In genomic region chr3:42501321-42501680, GRCh38 we compare ENCODE assay signal across 8 cellular contexts. TPM values are rescaled to one million over a fixed set of nuclear protein-coding genes. Genes with fewer than 3 reads are reported as not detected.
DNase-seq lines count a peak whose midpoint lies in the region; ATAC-seq and TF ChIP-seq lines count a peak whose summit lies in the region.

No MANE protein-coding gene starts in this region.

- H3K4me3 ChIP-seq in ACC112 (ENCODE audit: low read depth, low read length) = peak overlapping the region; percentile 59
- H3K4me3 ChIP-seq in HUES48 (ENCODE audit: low read depth, low read length) = peak overlapping the region; percentile 83
- peak overlapping the region; percentile 39 to 73 (median 66) for H3K4me3 ChIP-seq in breast epithelium
- peak overlapping the region; percentile 69 to 85 for H3K4me3 ChIP-seq in mucosa of rectum (ENCODE audit: low read length in 2 of 2)
- H3K4me3 ChIP-seq in testis = peak overlapping the region in 1 of 2 donors; percentile 56

- H3K27ac ChIP-seq in ACC112 (ENCODE audit: low read depth, low read length) (no peak overlapping the region), HUES48 (ENCODE audit: low read depth, low read length) (no peak overlapping the region), breast epithelium (peak overlapping the region; percentile 79 to 85), mucosa of rectum (ENCODE audit: low read depth in 2 of 2, low read length in 2 of 2) (peak overlapping the region; percentile 16 to 79), testis (no peak overlapping the region), foreskin keratinocyte (no peak overlapping the region)

- H3K4me1 ChIP-seq in ACC112 (ENCODE audit: control insufficient read depth, insufficient read depth, low read length, unreplicated experiment) (peaks cover 12% of the 10 kb centered on the region), HUES48 (ENCODE audit: control insufficient read depth, insufficient read depth, low read length) (peaks cover 12% of the 10 kb centered on the region), breast epithelium (peaks cover 0 to 10% of the 10 kb centered on the region in 2 donors), mucosa of rectum (ENCODE audit: control insufficient read depth in 2 of 2, insufficient read depth in 2 of 2, low read length in 2 of 2) (peaks cover 38 to 53% of the 10 kb centered on the region in 2 donors), testis (peaks cover 25% of the 10 kb centered on the region), foreskin keratinocyte (peaks cover 11% of the 10 kb centered on the region)

- no peak overlapping the region for H2AFZ ChIP-seq in ACC112 (ENCODE audit: low read length, unreplicated experiment)

- H3K27me3 ChIP-seq in ACC112 (ENCODE audit: insufficient read depth, low read length) = peaks cover 59% of the 10 kb centered on the region
- peaks cover 55% of the 10 kb centered on the region for H3K27me3 ChIP-seq in HUES48 (ENCODE audit: control insufficient read depth, insufficient read depth, low read length)
- H3K27me3 ChIP-seq in breast epithelium = no peaks in the 10 kb centered on the region
- H3K27me3 ChIP-seq in mucosa of rectum (ENCODE audit: control insufficient read depth in 2 of 2, insufficient read depth in 2 of 2, low read length in 2 of 2) = peaks cover 32 to 37% of the 10 kb centered on the region in 2 donors
- H3K27me3 ChIP-seq in testis = no peaks in the 10 kb centered on the region
- peaks cover 5% of the 10 kb centered on the region for H3K27me3 ChIP-seq in foreskin keratinocyte

- TF ChIP-seq POLR2A in breast epithelium (IDR thresholded peaks at IDR 0.05) (no peak), testis (IDR thresholded peaks at IDR 0.05) (no peak)

- H3K79me2 ChIP-seq in ACC112 (ENCODE audit: control insufficient read depth, insufficient read depth, low read length, unreplicated experiment) = no peaks in the 10 kb centered on the region

- no peak for TF ChIP-seq CTCF in breast epithelium (IDR thresholded peaks at IDR 0.05)
- TF ChIP-seq CTCF in testis (IDR thresholded peaks at IDR 0.05) = no peak
- TF ChIP-seq CTCF in foreskin keratinocyte (conservative IDR thresholded peaks at IDR 0.05) = no peak

- intact Hi-C loops in breast epithelium (cut with DNase I; ENCODE audit: low total_unique reads) = no loop called here
- intact Hi-C loops in testis (cut with DNase I; ENCODE audit: low total_unique reads) = no loop called here

- DNase-seq in breast epithelium (ENCODE audit: low spot score in 2 of 2) (peak in 1 of 2 donors; percentile 52), testis (no peak), foreskin keratinocyte (no peak)

- no peak for ATAC-seq in HG02938 (IDR thresholded peaks at IDR 0.05; ENCODE audit: unreplicated experiment)
- ATAC-seq in HG02884 (IDR thresholded peaks at IDR 0.05; ENCODE audit: unreplicated experiment) = no peak
- ATAC-seq in foreskin keratinocyte = no peak

- H3K36me3 ChIP-seq in ACC112 (ENCODE audit: insufficient read depth, low read length) (no peaks in the 10 kb centered on the region), HUES48 (ENCODE audit: control insufficient read depth, insufficient read depth, low read length) (no peaks in the 10 kb centered on the region), breast epithelium (no peaks in the 10 kb centered on the region), mucosa of rectum (ENCODE audit: control insufficient read depth in 2 of 2, insufficient read depth in 2 of 2, low read length in 2 of 2) (no peaks in the 10 kb centered on the region), testis (ENCODE audit: low read depth, missing control alignments) (no peaks in the 10 kb centered on the region)

- no peak overlapping the region for H3K9ac ChIP-seq in HUES48 (ENCODE audit: low read depth, low read length)
- H3K9ac ChIP-seq in mucosa of rectum (ENCODE audit: low read depth in 1 of 2, low read length in 2 of 2) = peak overlapping the region in 1 of 2 donors; percentile 86

- WGBS in testis, 2 donors = 2 to 10% methylated on average over 22 to 27 of the region's 27 CpGs

- H3K9me3 ChIP-seq in HUES48 (ENCODE audit: control insufficient read depth, insufficient read depth, low read length) = no peaks in the 10 kb centered on the region
- no peaks in the 10 kb centered on the region for H3K9me3 ChIP-seq in breast epithelium
- no peaks in the 10 kb centered on the region for H3K9me3 ChIP-seq in mucosa of rectum (ENCODE audit: control insufficient read depth in 2 of 2, low read length in 2 of 2)
- H3K9me3 ChIP-seq in testis = no peaks in the 10 kb centered on the region

RNA-seq across cellular contexts. Expression of gene VIPR1, which starts 1.1 kb away (rescaled TPM):
- total RNA-seq in breast epithelium (10 to 100 TPM; 16.3 to 40.2 (median 25.2) TPM), testis (10 to 100 TPM in 1 of 2 donors, 1 to 10 TPM in 1; 4.6 to 10.2 TPM), foreskin keratinocyte (2.8 and 3.2 TPM in 2 replicates)
- polyA plus RNA-seq in testis (ENCODE audit: insufficient read depth, low read depth, low replicate concordance) (3.4 TPM), foreskin keratinocyte (1.9 and 2.3 TPM in 2 replicates)

Comparison
In these comparisons a context has a peak if more than half of its experiments do, and no peak if none do; other contexts are left out.
1. H3K27ac ChIP-seq: peak in breast epithelium (2 of 2) and mucosa of rectum (2 of 2); none in ACC112 (single experiment), HUES48 (single experiment), testis (0 of 2) and foreskin keratinocyte (single experiment).